In genomic region chr4:25065901-25066610, GRCh38 we compare ENCODE assay signal across 21 cellular contexts. TPM values are rescaled to one million over a fixed set of nuclear protein-coding genes. Genes with fewer than 3 reads are reported as not detected.
"Had no signal": no experiment of that assay in that cellular context is flagged by ENCODE, and none has a peak within 500 bp of the region (broad histone marks: within the 10 kb centered on the region; RNA-seq: fewer than 3 reads in every experiment).

No MANE protein-coding gene starts in this region.

- H3K4me3 ChIP-seq: esophagus muscularis mucosa, lung, right lobe of liver, spleen, upper lobe of right lung had no signal

- H3K27ac ChIP-seq: brain microvascular endothelial cell, esophagus muscularis mucosa, foreskin keratinocyte, neutrophil, right lobe of liver, spleen, upper lobe of right lung had no signal

- H3K27ac Mint-ChIP-seq: activated naive CD8-positive, alpha-beta T cell; naive B cell; stimulated activated naive B cell treated with anti-CD40 and anti-IgM and Interleukin-4, amounts not matched to agents 10 μg/mL and 1 μg/mL and 100 μg/mL, for 72 hours had no signal

- DNase-seq: activated effector memory CD4-positive, alpha-beta T cell treated with Interleukin-2 at 50 U/mL for 16 hours; activated T-cell treated with anti-CD3 and anti-CD28 coated beads, Interleukin-2, amount 50 U/mL, for 1 hour; amygdala; brain microvascular endothelial cell; foreskin keratinocyte; head of caudate nucleus; islet precursor cell; naive B cell; posterior cingulate gyrus; right lobe of liver; spleen; stimulated activated CD4-positive, alpha-beta T cell treated with anti-CD3 and anti-CD28 coated beads, Interleukin-2, amount 100 ng/mL, for 24 hours; stimulated activated naive B cell treated with anti-CD40 and anti-IgM and Interleukin-4, amounts not matched to agents 10 μg/mL and 1 μg/mL and 100 μg/mL, for 72 hours; substantia nigra; upper lobe of right lung had no signal

- H3K9me3 ChIP-seq: esophagus muscularis mucosa, neutrophil, right lobe of liver, spleen, upper lobe of right lung had no signal

- H3K36me3 ChIP-seq: brain microvascular endothelial cell, esophagus muscularis mucosa, neutrophil, right lobe of liver, spleen, upper lobe of right lung had no signal

- ATAC-seq: activated CD4-positive, CD25-positive, alpha-beta regulatory T cell treated with anti-CD3 and anti-CD28 coated beads, Interleukin-2, amount 50 U/mL, for 24 hours; foreskin keratinocyte; right lobe of liver; stimulated activated naive B cell treated with anti-CD40 and anti-IgM and Interleukin-4, amounts not matched to agents 10 μg/mL and 1 μg/mL and 100 μg/mL, for 72 hours; upper lobe of right lung had no signal

- H3K4me1 ChIP-seq: esophagus muscularis mucosa, foreskin keratinocyte, right lobe of liver, spleen, upper lobe of right lung had no signal

- H3K4me1 Mint-ChIP-seq: naive B cell had no signal

- H3K27me3 ChIP-seq: brain microvascular endothelial cell, esophagus muscularis mucosa, neutrophil, right lobe of liver, upper lobe of right lung had no signal

- H3K4me3 Mint-ChIP-seq: activated naive CD8-positive, alpha-beta T cell; naive B cell; stimulated activated naive B cell treated with anti-CD40 and anti-IgM and Interleukin-4, amounts not matched to agents 10 μg/mL and 1 μg/mL and 100 μg/mL, for 72 hours had no signal

- H3K36me3 Mint-ChIP-seq: activated naive CD8-positive, alpha-beta T cell; naive B cell; stimulated activated naive B cell treated with anti-CD40 and anti-IgM and Interleukin-4, amounts not matched to agents 10 μg/mL and 1 μg/mL and 100 μg/mL, for 72 hours had no signal

RNA-seq across cellular contexts. Expression of gene LGI2, which starts 35.3 kb away (rescaled TPM):
- total RNA-seq: foreskin keratinocyte; T-helper 2 cell treated with Interferon-gamma antibody and Interleukin-4, amounts not matched to agents 100 ng/mL and 5 ng/mL, for 36 hours had no signal
- polyA plus RNA-seq: foreskin keratinocyte had no signal
